ENCODE assay signal across 25 cellular contexts in the genomic region with DNA sequence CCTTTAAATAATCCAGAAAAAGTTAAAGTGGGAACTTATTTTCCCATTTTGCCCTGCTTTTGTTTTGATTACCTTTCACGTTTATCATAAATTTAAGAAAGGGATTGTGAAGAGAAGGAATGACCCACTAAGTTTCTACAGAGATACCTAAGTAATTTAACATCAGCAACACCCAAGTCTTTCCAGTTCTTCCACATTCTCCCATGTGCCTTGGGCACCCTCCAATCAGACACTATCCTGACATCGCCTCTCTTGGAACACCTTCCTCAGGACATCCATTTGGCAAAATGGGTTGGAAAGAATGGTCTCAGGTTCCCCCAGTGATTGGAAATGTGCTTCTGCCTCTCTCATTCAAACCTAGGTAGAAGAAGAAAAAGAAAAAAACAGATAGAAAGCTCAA. TPM values are rescaled to one million over a fixed set of nuclear protein-coding genes. Genes with fewer than 3 reads are reported as not detected.
DNase-seq lines count a peak whose midpoint lies in the region; ATAC-seq, FAIRE-seq and TF ChIP-seq lines count a peak whose summit lies in the region.
"Had no signal": no experiment of that assay in that cellular context is flagged by ENCODE, and none has a peak within 500 bp of the region (broad histone marks: within the 10 kb centered on the region; RNA-seq: fewer than 3 reads in every experiment).

No MANE protein-coding gene starts in this region.

- no peaks in the 10 kb centered on the region for H3K36me3 ChIP-seq in bronchial epithelial cell (ENCODE audit: control insufficient read depth, insufficient read depth, low read length)
- no peaks in the 10 kb centered on the region for H3K36me3 ChIP-seq in trophoblast cell (ENCODE audit: control insufficient read depth in 1 of 2, insufficient read depth in 2 of 2, low read length in 2 of 2)
- H3K36me3 ChIP-seq: HAP-1 had no signal

- H4K8ac ChIP-seq in trophoblast cell (ENCODE audit: low read depth, low read length): no peak overlapping the region

- peaks cover 10% of the 10 kb centered on the region for H3K9me3 Mint-ChIP-seq in type B pancreatic cell

- no peak overlapping the region for H2BK120ac ChIP-seq in trophoblast cell (ENCODE audit: insufficient read depth, low read length, poor library complexity)

- no peak overlapping the region for H3K23ac ChIP-seq in trophoblast cell (ENCODE audit: low read length)

- no peak for ATAC-seq in GM21576 (IDR thresholded peaks at IDR 0.05; ENCODE audit: unreplicated experiment)
- ATAC-seq: CD8-positive, alpha-beta T cell had no signal

- no peaks in the 10 kb centered on the region for H3K79me1 ChIP-seq in trophoblast cell (ENCODE audit: low read length)

- peak; percentile 34 for DNase-seq in bronchial epithelial cell (ENCODE audit: low read depth)
- peak; percentile 34 for DNase-seq in epithelial cell of prostate (ENCODE audit: low read depth, low spot score)
- peak; percentile 62 to 74 for DNase-seq in trophoblast cell
- no peak for DNase-seq in type B pancreatic cell (ENCODE audit: extremely low spot score, unreplicated experiment)
- DNase-seq in cerebellum (ENCODE audit: low spot score): no peak
- no peak for DNase-seq in NCI-H2107 (lab: John Stamatoyannopoulos, UW)
- DNase-seq: C1 segment of cervical spinal cord; Caco-2; CD8-positive, alpha-beta T cell; DMS 273 treated with DMSO at 0.1 percent for 48 hours; DMS79; EL; GF-D8; GOT3; HFFc6 had no signal

- H4K91ac ChIP-seq in trophoblast cell (ENCODE audit: low read depth, low read length): no peak overlapping the region

- H3K9me3 ChIP-seq in trophoblast cell (ENCODE audit: insufficient read depth, low read depth, low read length): no peaks in the 10 kb centered on the region
- H3K9me3 ChIP-seq: HAP-1 had no signal

- H3K4ac ChIP-seq in trophoblast cell (ENCODE audit: low read depth, low read length): no peak overlapping the region

- no peak overlapping the region for H4K12ac ChIP-seq in trophoblast cell (ENCODE audit: low read depth, low read length)

- no peak overlapping the region for H2BK5ac ChIP-seq in trophoblast cell (ENCODE audit: low read depth, low read length, poor library complexity)

- H2AFZ ChIP-seq in trophoblast cell (ENCODE audit: insufficient read depth, low read length, poor library complexity): no peak overlapping the region

- peak overlapping the region; percentile 93 for H3K27ac Mint-ChIP-seq in type B pancreatic cell
- H3K27ac Mint-ChIP-seq: CD8-positive, alpha-beta T cell; HFFc6 had no signal

- H3K27me3 Mint-ChIP-seq in type B pancreatic cell: no peaks in the 10 kb centered on the region

- H3K4me3 Mint-ChIP-seq in type B pancreatic cell: peak overlapping the region; percentile 66
- H3K4me3 Mint-ChIP-seq: CD8-positive, alpha-beta T cell; HFFc6 had no signal

- no peak overlapping the region for H2BK12ac ChIP-seq in trophoblast cell (ENCODE audit: low read length)

- no peak for FAIRE-seq in bronchial epithelial cell (lab: Jason Lieb, UNC)
- FAIRE-seq: D721Med, GM12891, GM18507, H54 had no signal

- H3K4me2 ChIP-seq in trophoblast cell (ENCODE audit: low read length): no peak overlapping the region

- no peak overlapping the region for H2AK5ac ChIP-seq in trophoblast cell (ENCODE audit: low read length)

- H3K79me2 ChIP-seq in trophoblast cell (ENCODE audit: control insufficient read depth, insufficient read depth, low read length, poor library complexity): no peaks in the 10 kb centered on the region

- whole genome bisulfite sequencing in trophoblast cell (ENCODE audit: extremely low coverage, insufficient coverage, insufficient read length): no CpG with 5 or more reads among the region's 2 CpGs

- H3K4me3 ChIP-seq in bronchial epithelial cell (ENCODE audit: low read depth, low read length) (no peak overlapping the region), trophoblast cell (ENCODE audit: low read depth, low read length) (no peak overlapping the region)
- H3K4me3 ChIP-seq: HAP-1 had no signal

- no peak overlapping the region for H3K9ac ChIP-seq in trophoblast cell (ENCODE audit: low read length)

- peaks cover 4% of the 10 kb centered on the region for H3K36me3 Mint-ChIP-seq in type B pancreatic cell
- H3K36me3 Mint-ChIP-seq: CD8-positive, alpha-beta T cell had no signal

- no peaks in the 10 kb centered on the region for H3K4me1 Mint-ChIP-seq in type B pancreatic cell (ENCODE audit: unreplicated experiment)

- H3K27me3 ChIP-seq in bronchial epithelial cell (ENCODE audit: control insufficient read depth, insufficient read depth, low read length) (no peaks in the 10 kb centered on the region), trophoblast cell (ENCODE audit: insufficient read depth, low read length) (no peaks in the 10 kb centered on the region)

- no peak overlapping the region for H3K14ac ChIP-seq in trophoblast cell (ENCODE audit: low read length)

- H3K4me1 ChIP-seq in trophoblast cell (ENCODE audit: control insufficient read depth in 1 of 2, insufficient read depth in 2 of 2, low read length in 2 of 2): no peaks in the 10 kb centered on the region
- H3K4me1 ChIP-seq: Caco-2, HAP-1 had no signal

- no peak overlapping the region for H3K27ac ChIP-seq in epithelial cell of prostate
- H3K27ac ChIP-seq in trophoblast cell (ENCODE audit: low read depth, low read length): no peak overlapping the region

- TF ChIP-seq CTCF in bronchial epithelial cell (IDR thresholded peaks at IDR 0.05; ENCODE audit: insufficient read depth, low read length, severe bottlenecking) (no peak), type B pancreatic cell (conservative IDR thresholded peaks at IDR 0.05) (no peak)

- no peak overlapping the region for H3K18ac ChIP-seq in trophoblast cell (ENCODE audit: low read length)

RNA-seq across cellular contexts. Expression of a gene that starts 6.3 kb away (rescaled TPM):
- total RNA-seq in bronchial epithelial cell: 1.3 and 5.6 TPM in 2 replicates
- polyA plus RNA-seq in trophoblast cell (2013): 0.06 and 0.14 TPM in 2 replicates
- 0.27 and 0.69 TPM in 2 replicates for total RNA-seq in type B pancreatic cell (ENCODE audit: low replicate concordance)
- total RNA-seq in cerebellum: 3.0 TPM
- total RNA-seq: A172; A673; Caco-2; CD8-positive, alpha-beta T cell; G401; HFFc6 had no signal
- polyA plus RNA-seq: BJ had no signal

RNA-seq across cellular contexts. Expression of a gene that starts 53.0 kb away (rescaled TPM):
- 14.2 and 33.4 TPM in 2 replicates for total RNA-seq in bronchial epithelial cell
- polyA plus RNA-seq in trophoblast cell (2013): 0.27 and 0.43 TPM in 2 replicates
- total RNA-seq in type B pancreatic cell (ENCODE audit: low replicate concordance): 0.43 and 0.65 TPM in 2 replicates
- 13.4 TPM for total RNA-seq in cerebellum
- total RNA-seq: A172; CD8-positive, alpha-beta T cell had no signal

Comparison
In these comparisons a context has a peak if more than half of its experiments do, and no peak if none do; other contexts are left out.
1. DNase-seq: peak in bronchial epithelial cell (single experiment), epithelial cell of prostate (single experiment) and trophoblast cell (2 of 2); none in type B pancreatic cell (single experiment), cerebellum (single experiment) and NCI-H2107 (single experiment).